ENCODE assay signal across 10 cellular contexts in the genomic region with DNA sequence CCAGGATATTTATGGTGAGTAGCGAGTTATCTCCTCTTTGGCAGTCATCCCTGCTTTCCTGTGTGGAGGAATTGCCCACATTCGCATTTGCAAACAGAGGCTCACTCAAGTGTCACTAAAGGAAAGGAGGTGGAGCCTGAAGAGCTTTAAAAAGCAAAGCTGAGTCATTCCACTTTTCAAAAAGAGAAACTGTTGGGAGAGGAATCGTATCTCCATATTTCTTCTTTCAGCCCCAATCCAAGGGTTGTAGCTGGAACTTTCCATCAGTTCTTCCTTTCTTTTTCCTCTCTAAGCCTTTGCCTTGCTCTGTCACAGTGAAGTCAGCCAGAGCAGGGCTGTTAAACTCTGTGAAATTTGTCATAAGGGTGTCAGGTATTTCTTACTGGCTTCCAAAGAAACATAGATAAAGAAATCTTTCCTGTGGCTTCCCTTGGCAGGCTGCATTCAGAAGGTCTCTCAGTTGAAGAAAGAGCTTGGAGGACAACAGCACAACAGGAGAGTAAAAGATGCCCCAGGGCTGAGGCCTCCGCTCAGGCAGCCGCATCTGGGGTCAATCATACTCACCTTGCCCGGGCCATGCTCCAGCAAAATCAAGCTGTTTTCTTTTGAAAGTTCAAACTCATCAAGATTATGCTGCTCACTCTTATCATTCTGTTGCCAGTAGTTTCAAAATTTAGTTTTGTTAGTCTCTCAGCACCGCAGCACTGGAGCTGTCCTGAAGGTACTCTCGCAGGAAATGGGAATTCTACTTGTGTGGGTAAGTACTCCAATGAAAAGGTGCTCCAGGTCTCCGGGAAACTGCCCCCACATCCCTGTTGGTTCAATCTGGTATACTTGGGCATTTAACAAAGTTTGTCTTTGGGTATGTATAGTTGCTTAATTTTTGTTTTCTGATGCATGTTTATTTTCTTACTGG. TPM values are rescaled to one million over a fixed set of nuclear protein-coding genes. Genes with fewer than 3 reads are reported as not detected.
A peak's percentile ranks its signal among the peaks of the same experiment; 100 is the strongest.
DNase-seq lines count a peak whose midpoint lies in the region; ATAC-seq and TF ChIP-seq lines count a peak whose summit lies in the region.
"Had no signal": no experiment of that assay in that cellular context is flagged by ENCODE, and none has a peak within 500 bp of the region (broad histone marks: within the 10 kb centered on the region; RNA-seq: fewer than 3 reads in every experiment).

Gene EGF (plus strand): TSS at position 178 of the 916 bp plus-strand sequence. CDS start 453 bp downstream, at position 631.

- ATAC-seq in GM18868 (IDR thresholded peaks at IDR 0.05; ENCODE audit: unreplicated experiment) (peak; percentile 54), Right ventricle myocardium superior (ENCODE audit: poor library complexity) (peak; percentile 89), GM21390 (IDR thresholded peaks at IDR 0.05; ENCODE audit: unreplicated experiment) (no peak)

- DNase-seq in RKO (ENCODE audit: low spot score) (peak; percentile 25), Right ventricle myocardium superior (no peak), retina (peak; percentile 24), GM20000 (ENCODE audit: low spot score) (no peak), cerebellum (ENCODE audit: low spot score) (no peak), NCI-H1694 (lab: John Stamatoyannopoulos, UW) (no peak)
- DNase-seq: activated CD8-positive, alpha-beta memory T cell treated with anti-CD3 and anti-CD28 coated beads, Interleukin-2, amount 50 U/mL, for 48 hours; MM.1S had no signal

- no peak for TF ChIP-seq CTCF in GM20000 (IDR thresholded peaks at IDR 0.05; ENCODE audit: extremely low read depth, missing control alignments)

- intact Hi-C loops in Right ventricle myocardium superior (cut with DNase I) = no loop called here

RNA-seq across cellular contexts. Expression of gene EGF, which starts in this region (rescaled TPM):
- total RNA-seq in Right ventricle myocardium superior (13.8 TPM), cerebellum (0.45 TPM)

Comparison
In these comparisons a context has a peak if more than half of its experiments do, and no peak if none do; other contexts are left out.
1. RNA of gene EGF (total RNA-seq): 13.8 TPM in Right ventricle myocardium superior (single experiment); 0.45 TPM in cerebellum (single experiment); every median in the first group is over 10 times any median in the second.
2. DNase-seq: peak in RKO (single experiment) and retina (single experiment); none in Right ventricle myocardium superior (single experiment), GM20000 (single experiment), cerebellum (single experiment) and NCI-H1694 (single experiment).